9 cellular contexts compared by ENCODE assay signal in genomic region chr11:87463486-87464102, GRCh38.
A peak's percentile ranks its signal among the peaks of the same experiment; 100 is the strongest.
DNase-seq lines count a peak whose midpoint lies in the region; ATAC-seq and TF ChIP-seq lines count a peak whose summit lies in the region.
"Had no signal": no experiment of that assay in that cellular context is flagged by ENCODE, and none has a peak within 500 bp of the region (broad histone marks: within the 10 kb centered on the region; RNA-seq: fewer than 3 reads in every experiment).

No MANE protein-coding gene starts in this region.

- peaks cover 4% of the 10 kb centered on the region for H3K4me1 Mint-ChIP-seq in progenitor cell of endocrine pancreas (ENCODE audit: low read depth)

- no peak overlapping the region for H3K4me3 Mint-ChIP-seq in progenitor cell of endocrine pancreas (ENCODE audit: low read depth)
- H3K4me3 Mint-ChIP-seq: dendritic cell treated with granulocyte-macrophage colony-stimulating factor and Interleukin-4, amounts not matched to agents 40 ng/mL and 50 ng/mL, for 4 days had no signal

- ATAC-seq in GM19395 (IDR thresholded peaks at IDR 0.05; ENCODE audit: unreplicated experiment) (peak; percentile 70), omental fat pad (ENCODE audit: low FRiP score) (no peak)

- H3K4me3 ChIP-seq in LNCaP clone FGC (ENCODE audit: low read depth, low read length) (no peak overlapping the region), astrocyte of the cerebellum (ENCODE audit: low read depth, low read length) (no peak overlapping the region)

- H3K27me3 Mint-ChIP-seq in progenitor cell of endocrine pancreas: peaks cover 6% of the 10 kb centered on the region
- H3K27me3 Mint-ChIP-seq: dendritic cell treated with granulocyte-macrophage colony-stimulating factor and Interleukin-4, amounts not matched to agents 40 ng/mL and 50 ng/mL, for 4 days had no signal

- H3K36me3 Mint-ChIP-seq in progenitor cell of endocrine pancreas (ENCODE audit: insufficient read depth): no peaks in the 10 kb centered on the region

- peak; percentile 9 to 17 for DNase-seq in AML-193 (lab: John Stamatoyannopoulos, UW)
- peak; percentile 22 for DNase-seq in LNCaP clone FGC (ENCODE audit: low read depth)
- no peak for DNase-seq in astrocyte of the cerebellum (ENCODE audit: low read depth)
- no peak for DNase-seq in progenitor cell of endocrine pancreas (ENCODE audit: low spot score, unreplicated experiment)
- DNase-seq in cortex of kidney (lab: John Stamatoyannopoulos, UW): no peak
- no peak for DNase-seq in activated CD8-positive, alpha-beta memory T cell treated with anti-CD3 and anti-CD28 coated beads for 24 hours
- no peak for DNase-seq in omental fat pad (ENCODE audit: low spot score)

- in situ Hi-C loops in astrocyte of the cerebellum (cut with HindIII; ENCODE audit: low sequenced_read_pairs): no loop called here

- peak; percentile 69 for TF ChIP-seq CTCF in LNCaP clone FGC (IDR thresholded peaks at IDR 0.05; ENCODE audit: control insufficient read depth, extremely low read depth, insufficient read depth)
- TF ChIP-seq CTCF in astrocyte of the cerebellum (IDR thresholded peaks at IDR 0.05; ENCODE audit: low read depth, low read length, missing control alignments): peak; percentile 59
- peak; percentile 51 for TF ChIP-seq CTCF in progenitor cell of endocrine pancreas (IDR thresholded peaks at IDR 0.05; ENCODE audit: unreplicated experiment)
- TF ChIP-seq CTCF in omental fat pad (IDR thresholded peaks at IDR 0.05): no peak

- H3K9me3 Mint-ChIP-seq in progenitor cell of endocrine pancreas (ENCODE audit: low read depth): no peaks in the 10 kb centered on the region
- H3K9me3 Mint-ChIP-seq: dendritic cell treated with granulocyte-macrophage colony-stimulating factor and Interleukin-4, amounts not matched to agents 40 ng/mL and 50 ng/mL, for 4 days had no signal

- H3K27ac Mint-ChIP-seq in progenitor cell of endocrine pancreas: no peak overlapping the region
- H3K27ac Mint-ChIP-seq: dendritic cell treated with granulocyte-macrophage colony-stimulating factor and Interleukin-4, amounts not matched to agents 40 ng/mL and 50 ng/mL, for 4 days had no signal

Comparison
In these comparisons a context has a peak if more than half of its experiments do, and no peak if none do; other contexts are left out.
1. DNase-seq: peak in AML-193 (2 of 2) and LNCaP clone FGC (single experiment); none in astrocyte of the cerebellum (single experiment), progenitor cell of endocrine pancreas (single experiment), cortex of kidney (single experiment), activated CD8-positive, alpha-beta memory T cell treated with anti-CD3 and anti-CD28 coated beads for 24 hours (single experiment) and omental fat pad (single experiment).
2. CTCF ChIP-seq: peak in LNCaP clone FGC (single experiment), astrocyte of the cerebellum (single experiment) and progenitor cell of endocrine pancreas (single experiment); none in omental fat pad (0 of 3).